In the genomic region with DNA sequence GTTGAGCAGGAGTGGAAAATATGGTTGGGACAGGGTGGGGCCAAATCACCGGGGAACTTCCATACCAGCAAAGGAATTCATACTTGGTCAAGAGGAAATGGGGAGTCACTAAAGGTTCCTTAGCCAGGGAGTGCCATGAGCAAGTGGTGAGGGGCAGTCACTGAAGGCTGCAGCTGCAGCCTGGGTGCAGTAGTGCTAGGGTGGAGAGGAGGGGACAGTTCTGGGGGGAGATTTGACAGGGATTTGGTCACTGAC, we compare ENCODE assay signal across 34 cellular contexts. TPM values are rescaled to one million over a fixed set of nuclear protein-coding genes. Genes with fewer than 3 reads are reported as not detected.
DNase-seq lines count a peak whose midpoint lies in the region; ATAC-seq, FAIRE-seq and TF ChIP-seq lines count a peak whose summit lies in the region.
"Had no signal": no experiment of that assay in that cellular context is flagged by ENCODE, and none has a peak within 500 bp of the region (broad histone marks: within the 10 kb centered on the region; RNA-seq: fewer than 3 reads in every experiment).

No MANE protein-coding gene starts in this region.

- H3K9ac ChIP-seq in neuronal stem cell (ENCODE audit: low read depth, low read length, poor library complexity), result no peak overlapping the region

- H3K4ac ChIP-seq in neuronal stem cell (ENCODE audit: low read length), result no peak overlapping the region

- TF ChIP-seq CTCF in A549 (IDR thresholded peaks at IDR 0.05), result no peak
- TF ChIP-seq CTCF in HFFc6 (IDR thresholded peaks at IDR 0.05), result no peak
- no peak for TF ChIP-seq CTCF in GM13977 (IDR thresholded peaks at IDR 0.05; ENCODE audit: extremely low read depth, insufficient read depth, missing control alignments)

- no peak overlapping the region; the same call in 1 of the 2 replicates for H3K4me3 Mint-ChIP-seq in HFFc6
- H3K4me3 Mint-ChIP-seq in dendritic cell treated with granulocyte-macrophage colony-stimulating factor and Interleukin-4, amounts not matched to agents 40 ng/mL and 50 ng/mL, for 4 days, result no peak overlapping the region
- no peak overlapping the region for H3K4me3 Mint-ChIP-seq in stimulated activated memory B cell treated with anti-CD40 and anti-IgM and Interleukin-4, amounts not matched to agents 10 μg/mL and 1 μg/mL and 100 μg/mL, for 72 hours
- H3K4me3 Mint-ChIP-seq: IgD-negative memory B cell, immature natural killer cell, nephron, WTC11 had no signal

- H2BK12ac ChIP-seq in neuronal stem cell (ENCODE audit: low read length), result no peak overlapping the region

- no peaks in the 10 kb centered on the region; the same call in 1 of the 2 replicates for H3K27me3 Mint-ChIP-seq in HFFc6 (ENCODE audit: insufficient read depth)
- peaks cover 3% of the 10 kb centered on the region for H3K27me3 Mint-ChIP-seq in dendritic cell treated with granulocyte-macrophage colony-stimulating factor and Interleukin-4, amounts not matched to agents 40 ng/mL and 50 ng/mL, for 4 days
- peaks cover 6% of the 10 kb centered on the region for H3K27me3 Mint-ChIP-seq in stimulated activated memory B cell treated with anti-CD40 and anti-IgM and Interleukin-4, amounts not matched to agents 10 μg/mL and 1 μg/mL and 100 μg/mL, for 72 hours

- CTCF ChIA-PET in A549 (lab: Yijun Ruan, JAX), result interaction anchor here (1.1 to 12.7 kb wide), 3 partner anchors 9 to 84 kb away, joined by 3 to 167 read pairs (median 15); a partner anchor contains a TSS

- in situ Hi-C loops in GM13977 (cut with MboI; ENCODE audit: low pct_unique_long_range_greater_than_20kb, low sequenced_read_pairs, unreplicated experiment), result no loop called here

- no peak overlapping the region for H2BK5ac ChIP-seq in neuronal stem cell (ENCODE audit: low read length)

- H3K79me1 ChIP-seq in neuronal stem cell (ENCODE audit: low read depth, low read length), result no peaks in the 10 kb centered on the region

- no peak overlapping the region for H3K14ac ChIP-seq in neuronal stem cell (ENCODE audit: low read length)

- no peak for ATAC-seq in A549
- no peak for ATAC-seq in stimulated activated memory B cell treated with anti-CD40 and anti-IgM and Interleukin-4, amounts not matched to agents 10 μg/mL and 1 μg/mL and 100 μg/mL, for 72 hours
- ATAC-seq: gastrocnemius medialis, GM12878, left lobe of liver, right lobe of liver, WTC11 had no signal

- no peak overlapping the region for H4K8ac ChIP-seq in neuronal stem cell (ENCODE audit: low read depth, low read length)

- no peak overlapping the region for H2BK120ac ChIP-seq in neuronal stem cell (ENCODE audit: low read depth, low read length)

- TF ChIP-seq RAD21 in A549 (conservative IDR thresholded peaks at IDR 0.05 in 1 of 2, IDR thresholded peaks at IDR 0.05 in 1 of 2), result no peak

- peaks cover 0 to 8% (median 0%) of the 10 kb centered on the region in 3 experiments for H3K27me3 ChIP-seq in neuronal stem cell (ENCODE audit: control insufficient read depth in 3 of 3, insufficient read depth in 3 of 3, low read depth in 1 of 3, low read length in 3 of 3)
- H3K27me3 ChIP-seq: BE2C, gastrocnemius medialis, right lobe of liver, upper lobe of left lung had no signal

- no peak overlapping the region for H2BK15ac ChIP-seq in neuronal stem cell (ENCODE audit: low read length)

- no peak overlapping the region for H2AK5ac ChIP-seq in neuronal stem cell (ENCODE audit: low read depth, low read length)

- WGBS in A549 (ENCODE audit: missing lambda C conversion rate), result 4% methylated on average over 1 of the region's 1 CpG
- no CpG with 5 or more reads among the region's 1 CpG for WGBS in neuronal stem cell (ENCODE audit: extremely low coverage in 2 of 2, insufficient read length in 2 of 2, insufficient replicate concordance in 1 of 2), 2 donors

- POLR2A ChIA-PET in A549 (lab: Yijun Ruan, JAX), result no interaction called here

- peak overlapping the region; percentile 83 for H3K27ac Mint-ChIP-seq in HFFc6
- H3K27ac Mint-ChIP-seq in dendritic cell treated with granulocyte-macrophage colony-stimulating factor and Interleukin-4, amounts not matched to agents 40 ng/mL and 50 ng/mL, for 4 days, result peak overlapping the region; percentile 48
- H3K27ac Mint-ChIP-seq in stimulated activated memory B cell treated with anti-CD40 and anti-IgM and Interleukin-4, amounts not matched to agents 10 μg/mL and 1 μg/mL and 100 μg/mL, for 72 hours, result no peak overlapping the region
- H3K27ac Mint-ChIP-seq: immature natural killer cell, nephron, WTC11 had no signal

- H3K27ac ChIP-seq in A549 (peak overlapping the region; percentile 32 to 88), neuronal stem cell (replicated peaks; ENCODE audit: low read length) (no peak overlapping the region)
- H3K27ac ChIP-seq: esophagus muscularis mucosa, gastrocnemius medialis, right lobe of liver had no signal

- no peak for TF ChIP-seq EP300 in A549 (IDR thresholded peaks at IDR 0.05)

- H3K36me3 Mint-ChIP-seq in HFFc6 (ENCODE audit: low read depth), result no peaks in the 10 kb centered on the region
- H3K36me3 Mint-ChIP-seq in dendritic cell treated with granulocyte-macrophage colony-stimulating factor and Interleukin-4, amounts not matched to agents 40 ng/mL and 50 ng/mL, for 4 days (ENCODE audit: low read depth), result no peaks in the 10 kb centered on the region
- H3K36me3 Mint-ChIP-seq in stimulated activated memory B cell treated with anti-CD40 and anti-IgM and Interleukin-4, amounts not matched to agents 10 μg/mL and 1 μg/mL and 100 μg/mL, for 72 hours, result no peaks in the 10 kb centered on the region
- H3K36me3 Mint-ChIP-seq: IgD-negative memory B cell, immature natural killer cell, WTC11 had no signal

- H3K4me2 ChIP-seq in A549 (no peak overlapping the region), neuronal stem cell (ENCODE audit: insufficient read depth, low read length, poor library complexity, severe bottlenecking) (no peak overlapping the region)

- no peak overlapping the region for H2AFZ ChIP-seq in neuronal stem cell (ENCODE audit: low read length)

- TF ChIP-seq POLR2A in A549 (IDR thresholded peaks at IDR 0.05; ENCODE audit: low read length), result no peak

- no peak overlapping the region for H3K23ac ChIP-seq in neuronal stem cell (ENCODE audit: low read depth, low read length, poor library complexity)

- H3K9me3 Mint-ChIP-seq in HFFc6, result no peaks in the 10 kb centered on the region
- no peaks in the 10 kb centered on the region for H3K9me3 Mint-ChIP-seq in dendritic cell treated with granulocyte-macrophage colony-stimulating factor and Interleukin-4, amounts not matched to agents 40 ng/mL and 50 ng/mL, for 4 days
- no peaks in the 10 kb centered on the region for H3K9me3 Mint-ChIP-seq in stimulated activated memory B cell treated with anti-CD40 and anti-IgM and Interleukin-4, amounts not matched to agents 10 μg/mL and 1 μg/mL and 100 μg/mL, for 72 hours
- H3K9me3 Mint-ChIP-seq: IgD-negative memory B cell, immature natural killer cell, nephron, WTC11 had no signal

- no peak overlapping the region for H4K91ac ChIP-seq in neuronal stem cell (ENCODE audit: low read depth, low read length, poor library complexity)

- peaks cover 49% of the 10 kb centered on the region for H3K4me1 ChIP-seq in A549
- peaks cover 6 to 7% of the 10 kb centered on the region in 2 donors for H3K4me1 ChIP-seq in neuronal stem cell (ENCODE audit: control insufficient read depth in 2 of 2, insufficient read depth in 1 of 2, low read depth in 1 of 2, low read length in 2 of 2)
- H3K4me1 ChIP-seq: esophagus muscularis mucosa, gastrocnemius medialis, right lobe of liver had no signal

- H3K9me3 ChIP-seq in A549, result no peaks in the 10 kb centered on the region
- no peaks in the 10 kb centered on the region for H3K9me3 ChIP-seq in neuronal stem cell (replicated peaks in 1 of 2; ENCODE audit: control insufficient read depth in 2 of 2, insufficient read depth in 1 of 2, low read depth in 1 of 2, low read length in 2 of 2)
- H3K9me3 ChIP-seq: BE2C, esophagus muscularis mucosa, gastrocnemius medialis, HAP-1, right lobe of liver, upper lobe of left lung had no signal

- intact Hi-C loops in dendritic cell treated with granulocyte-macrophage colony-stimulating factor and Interleukin-4, amounts not matched to agents 40 ng/mL and 50 ng/mL, for 4 days (cut with micrococcal nuclease), result no loop called here

- H3K4me1 Mint-ChIP-seq in HFFc6 (ENCODE audit: low read depth), result peaks cover 63% of the 10 kb centered on the region
- peaks cover 72% of the 10 kb centered on the region for H3K4me1 Mint-ChIP-seq in dendritic cell treated with granulocyte-macrophage colony-stimulating factor and Interleukin-4, amounts not matched to agents 40 ng/mL and 50 ng/mL, for 4 days (ENCODE audit: low read depth)
- H3K4me1 Mint-ChIP-seq in stimulated activated memory B cell treated with anti-CD40 and anti-IgM and Interleukin-4, amounts not matched to agents 10 μg/mL and 1 μg/mL and 100 μg/mL, for 72 hours, result no peaks in the 10 kb centered on the region
- H3K4me1 Mint-ChIP-seq: IgD-negative memory B cell, immature natural killer cell, nephron had no signal

- H3K18ac ChIP-seq in neuronal stem cell (ENCODE audit: low read length), result peak overlapping the region; percentile 35

- no peak overlapping the region for H3K4me3 ChIP-seq in A549
- H3K4me3 ChIP-seq in neuronal stem cell (ENCODE audit: low read length in 2 of 2), result no peak overlapping the region
- H3K4me3 ChIP-seq: esophagus muscularis mucosa, gastrocnemius medialis, GM12878, HAP-1, right lobe of liver, upper lobe of left lung had no signal

- no peak for DNase-seq in A549 (ENCODE audit: low read depth in 1 of 2, low spot score in 1 of 2)
- DNase-seq in HFFc6, result no peak
- DNase-seq in neuronal stem cell (ENCODE audit: low spot score), result no peak
- no peak for DNase-seq in HPDE6-E6E7 (ENCODE audit: extremely low spot score)
- DNase-seq in GM13977 (ENCODE audit: low spot score), result no peak
- no peak for DNase-seq in effector CD4-positive, alpha-beta T cell
- DNase-seq: activated CD4-positive, alpha-beta T cell treated with anti-CD3 and anti-CD28 coated beads, Interleukin-2, amount 50 U/mL, for 4 hours; activated effector memory CD4-positive, alpha-beta T cell treated with anti-CD3 and anti-CD28 coated beads, Interleukin-2, amount 50 U/mL, for 16 hours; BE2C; COR-L47; DMS79 treated with DMSO at 0.1 percent for 48 hours; effector memory CD4-positive, alpha-beta T cell; gastrocnemius medialis; hippocampal formation; immature natural killer cell; NCI-H1105 treated with DMSO at 0.1 percent for 48 hours; NCI-H2029 treated with DMSO at 0.1 percent for 48 hours; NCI-H2227 treated with DMSO at 0.1 percent for 48 hours; NCI-H748 treated with DMSO at 0.1 percent for 48 hours; posterior cingulate gyrus; right lobe of liver; T-helper 9 cell; upper lobe of left lung had no signal

- no peak for FAIRE-seq in A549 (lab: Jason Lieb, UNC)
- FAIRE-seq: GM12878 had no signal

- no peaks in the 10 kb centered on the region for H3K36me3 ChIP-seq in neuronal stem cell (replicated peaks in 1 of 2; ENCODE audit: control insufficient read depth in 2 of 2, insufficient read depth in 2 of 2, low read length in 2 of 2)
- H3K36me3 ChIP-seq: BE2C, esophagus muscularis mucosa, gastrocnemius medialis, HAP-1, right lobe of liver, upper lobe of left lung had no signal

RNA-seq across cellular contexts. Expression of a gene that starts 8.3 kb away (rescaled TPM):
- 3.1 and 4.3 TPM in 2 replicates for polyA plus RNA-seq in A549 (2011; rRNA removed)
- polyA plus RNA-seq in A549 (2012; cell fraction: cytosol; rRNA removed), result 2.1 and 2.5 TPM in 2 replicates
- 2.1 and 3.4 TPM in 2 replicates for polyA plus RNA-seq in A549 (2012; cell fraction: nucleus; rRNA removed)
- 1.3 to 1.8 TPM (median 1.5 TPM) in 3 replicates for polyA plus RNA-seq in A549 (2017; fragmentation: RNase III; extraction: RNeasy Plus Mini Kit Qiagen cat#74134 plus additional on column Dnase treatment)
- 9.2 and 10.7 TPM in 2 replicates for polyA minus RNA-seq in A549 (2011; rRNA and poly(A)+ RNA removed)
- under 1 TPM in 2 of 6 experiments, not detected in 4; 0.09 to 0.14 TPM for total RNA-seq in HFFc6 (2021; fragmentation: NEBNext Ultra II Directional; extraction: Animal tissue kit (Norgen Biotek cat#: 25700))
- 0.13 TPM for polyA plus RNA-seq in neuronal stem cell (2013, experiment 1 of 2)
- 0.10 TPM for polyA plus RNA-seq in neuronal stem cell (2013, experiment 2 of 2)
- total RNA-seq: A673, cerebellum, esophagus muscularis mucosa, gastrocnemius medialis, left lobe of liver, right lobe of liver had no signal
- polyA plus RNA-seq: IgD-negative memory B cell, immature natural killer cell had no signal

RNA-seq across cellular contexts. Expression of a gene that starts 11.4 kb away (rescaled TPM):
- polyA plus RNA-seq in A549 (2011; rRNA removed) (0.06 and 0.08 TPM in 2 replicates), A549 (2017; fragmentation: RNase III; extraction: RNeasy Plus Mini Kit Qiagen cat#74134 plus additional on column Dnase treatment) (0.09 to 0.13 TPM (median 0.13 TPM) in 3 replicates)
- polyA plus RNA-seq in A549 (2012; cell fraction: cytosol; rRNA removed), result 0.04 and 0.06 TPM in 2 replicates
- polyA plus RNA-seq in A549 (2012; cell fraction: nucleus; rRNA removed), result 0.37 and 0.89 TPM in 2 replicates
- polyA minus RNA-seq in A549 (2011; rRNA and poly(A)+ RNA removed), result 0.05 TPM in 1 of 2 replicates, not detected in the other
- total RNA-seq in HFFc6 (2021; fragmentation: NEBNext Ultra II Directional; extraction: Animal tissue kit (Norgen Biotek cat#: 25700)), result not detected
- polyA plus RNA-seq in neuronal stem cell (2013, experiment 1 of 2), result 0.11 TPM
- polyA plus RNA-seq in neuronal stem cell (2013, experiment 2 of 2), result 0.04 TPM
- total RNA-seq: A673 had no signal

RNA-seq across cellular contexts. Expression of a gene that starts 17.1 kb away (rescaled TPM):
- polyA plus RNA-seq in A549 (2011; rRNA removed) (3.6 and 4.6 TPM in 2 replicates), A549 (2017; fragmentation: RNase III; extraction: RNeasy Plus Mini Kit Qiagen cat#74134 plus additional on column Dnase treatment) (0.93 to 2.0 TPM (median 1.2 TPM) in 3 replicates)
- polyA plus RNA-seq in A549 (2012; cell fraction: cytosol; rRNA removed), result 1.9 and 2.3 TPM in 2 replicates
- 2.8 and 3.9 TPM in 2 replicates for polyA plus RNA-seq in A549 (2012; cell fraction: nucleus; rRNA removed)
- 0.70 and 2.2 TPM in 2 replicates for polyA minus RNA-seq in A549 (2011; rRNA and poly(A)+ RNA removed)
- total RNA-seq in HFFc6 (2021; fragmentation: NEBNext Ultra II Directional; extraction: Animal tissue kit (Norgen Biotek cat#: 25700)), result 1 to 10 TPM; 1.3 to 2.7 (median 2.1) TPM
- polyA plus RNA-seq in neuronal stem cell (2013, experiment 1 of 2), result 13.3 TPM
- polyA plus RNA-seq in neuronal stem cell (2013, experiment 2 of 2), result 11.5 TPM

RNA-seq across cellular contexts. Expression of a gene that starts 35.3 kb away (rescaled TPM):
- polyA plus RNA-seq in A549 (2011; rRNA removed) (35.5 and 43.5 TPM in 2 replicates), A549 (2017; fragmentation: RNase III; extraction: RNeasy Plus Mini Kit Qiagen cat#74134 plus additional on column Dnase treatment) (49.2 to 60.5 TPM (median 57.4 TPM) in 3 replicates)
- polyA plus RNA-seq in A549 (2012; cell fraction: cytosol; rRNA removed), result 38.1 and 42.1 TPM in 2 replicates
- polyA plus RNA-seq in A549 (2012; cell fraction: nucleus; rRNA removed), result 126 and 147 TPM in 2 replicates
- 108 and 137 TPM in 2 replicates for polyA minus RNA-seq in A549 (2011; rRNA and poly(A)+ RNA removed)
- total RNA-seq in HFFc6 (2021; fragmentation: NEBNext Ultra II Directional; extraction: Animal tissue kit (Norgen Biotek cat#: 25700)), result 10 to 100 TPM; 31.2 to 38.0 (median 33.4) TPM
- polyA plus RNA-seq in neuronal stem cell (2013, experiment 1 of 2), result 37.4 TPM
- 35.9 TPM for polyA plus RNA-seq in neuronal stem cell (2013, experiment 2 of 2)

RNA-seq across cellular contexts. Expression of a gene that starts 36.8 kb away (rescaled TPM):
- 106 and 187 TPM in 2 replicates for polyA plus RNA-seq in A549 (2011; rRNA removed)
- polyA plus RNA-seq in A549 (2012; cell fraction: cytosol; rRNA removed), result 142 and 276 TPM in 2 replicates
- polyA plus RNA-seq in A549 (2012; cell fraction: nucleus; rRNA removed), result 43.9 and 64.9 TPM in 2 replicates
- 179 to 203 TPM (median 187 TPM) in 3 replicates for polyA plus RNA-seq in A549 (2017; fragmentation: RNase III; extraction: RNeasy Plus Mini Kit Qiagen cat#74134 plus additional on column Dnase treatment)
- polyA minus RNA-seq in A549 (2011; rRNA and poly(A)+ RNA removed), result 14.6 and 21.9 TPM in 2 replicates
- total RNA-seq in HFFc6 (2021; fragmentation: NEBNext Ultra II Directional; extraction: Animal tissue kit (Norgen Biotek cat#: 25700)), result 100 to 1,000 TPM in 2 of 6 experiments, 10 to 100 TPM in 4; 77.4 to 114 (median 92.8) TPM
- 313 TPM for polyA plus RNA-seq in neuronal stem cell (2013, experiment 1 of 2)
- 332 TPM for polyA plus RNA-seq in neuronal stem cell (2013, experiment 2 of 2)
